ENCODE assay signal across 30 cellular contexts in the genomic region with DNA sequence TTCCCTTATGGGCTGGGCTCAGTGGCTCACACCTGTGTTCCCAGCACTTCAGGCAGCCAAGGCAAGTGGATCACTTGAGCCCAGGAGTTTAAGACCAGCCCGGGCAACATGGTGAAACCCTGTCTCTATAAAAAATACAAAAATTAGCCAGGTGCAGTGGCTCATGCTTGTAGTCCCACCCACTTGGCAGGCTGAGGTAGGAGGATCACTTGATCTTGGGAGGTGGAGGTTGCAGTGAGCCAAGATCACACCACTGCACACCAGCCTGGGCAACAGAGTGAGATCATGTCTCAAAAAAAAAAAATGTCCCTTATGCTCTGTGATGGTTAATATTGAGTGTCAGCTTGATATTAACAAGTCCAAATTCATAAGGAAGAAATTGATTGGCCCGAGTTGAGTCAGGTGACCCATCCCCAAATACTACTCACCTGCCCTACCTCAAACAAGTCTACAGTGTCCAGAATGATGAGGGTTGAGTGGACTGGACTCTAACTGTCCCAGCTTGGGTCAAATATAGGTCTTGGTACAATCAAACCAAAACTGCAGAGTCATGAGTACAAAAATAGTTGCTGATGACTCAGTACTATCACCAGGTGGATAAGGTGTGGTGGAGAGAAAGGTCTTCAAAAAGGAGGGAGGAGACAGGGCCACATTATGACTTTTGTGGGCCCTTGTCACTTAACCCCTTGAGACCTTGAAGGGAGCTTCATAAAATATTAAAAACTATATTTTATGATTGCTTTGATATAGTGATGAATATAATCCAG.
A peak's percentile ranks its signal among the peaks of the same experiment; 100 is the strongest.
DNase-seq lines count a peak whose midpoint lies in the region; ATAC-seq and TF ChIP-seq lines count a peak whose summit lies in the region.
"Had no signal": no experiment of that assay in that cellular context is flagged by ENCODE, and none has a peak within 500 bp of the region (broad histone marks: within the 10 kb centered on the region; RNA-seq: fewer than 3 reads in every experiment).

No MANE protein-coding gene starts in this region.

- no peak for DNase-seq in T-helper 2 cell treated with Interferon-gamma antibody and Interleukin-4, amounts not matched to agents 5 μg/mL and 100 μg/mL, for 36 hours (ENCODE audit: low spot score)
- no peak for DNase-seq in T-helper 2 cell
- peak; percentile 81 for DNase-seq in RPMI8226
- DNase-seq in WTC11 (ENCODE audit: low spot score) = no peak
- DNase-seq in T-helper 9 cell = no peak
- no peak for DNase-seq in stimulated activated CD4-positive, alpha-beta T cell treated with anti-CD3 and anti-CD28 coated beads, Interleukin-2, amount 100 ng/mL, for 48 hours
- DNase-seq: 8988T; activated B cell treated with CpG ODN at 0.5 μM for 24 hours; activated CD4-positive, alpha-beta T cell treated with anti-CD3 and anti-CD28 coated beads, Interleukin-2, amount 50 U/mL, for 1 hour; activated effector memory CD4-positive, alpha-beta T cell treated with Interleukin-2 at 50 U/mL for 16 hours; activated T-cell treated with anti-CD3 and anti-CD28 coated beads, Interleukin-2, amount 50 U/mL, for 1 hour; amygdala; brain microvascular endothelial cell; C1 segment of cervical spinal cord; Caco-2; DMS79; HCEC 1CT; hippocampal formation; Kasumi-1; left colon; NCI-H446 treated with DMSO at 0.1 percent for 48 hours; stimulated activated CD4-positive, alpha-beta T cell treated with anti-CD3 and anti-CD28 coated beads, Interleukin-15, amount 100 ng/mL, for 24 hours; stimulated activated naive B cell treated with anti-CD40 and anti-IgM and Interleukin-4, amounts not matched to agents 10 μg/mL and 1 μg/mL and 100 μg/mL, for 72 hours; substantia nigra had no signal

- no peak overlapping the region for H3K4me3 Mint-ChIP-seq in T-helper 2 cell treated with Interferon-gamma antibody and Interleukin-4, amounts not matched to agents 5 μg/mL and 100 μg/mL, for 36 hours
- no peak overlapping the region for H3K4me3 Mint-ChIP-seq in stimulated activated memory B cell treated with anti-CD40 and anti-IgM and Interleukin-4, amounts not matched to agents 10 μg/mL and 1 μg/mL and 100 μg/mL, for 72 hours
- no peak overlapping the region for H3K4me3 Mint-ChIP-seq in WTC11
- H3K4me3 Mint-ChIP-seq: activated B cell treated with CpG ODN at 0.5 μM for 24 hours; memory B cell; stimulated activated naive B cell treated with anti-CD40 and anti-IgM and Interleukin-4, amounts not matched to agents 10 μg/mL and 1 μg/mL and 100 μg/mL, for 72 hours; type B pancreatic cell had no signal

- CTCF ChIA-PET in WTC11 (lab: Charles Lee) = no interaction called here

- H3K4me1 Mint-ChIP-seq in T-helper 2 cell treated with Interferon-gamma antibody and Interleukin-4, amounts not matched to agents 5 μg/mL and 100 μg/mL, for 36 hours (ENCODE audit: low read depth) = no peaks in the 10 kb centered on the region
- H3K4me1 Mint-ChIP-seq in stimulated activated memory B cell treated with anti-CD40 and anti-IgM and Interleukin-4, amounts not matched to agents 10 μg/mL and 1 μg/mL and 100 μg/mL, for 72 hours = no peaks in the 10 kb centered on the region
- H3K4me1 Mint-ChIP-seq in WTC11 = 0 out of 2 replicates have a peak, but pooled peaks cover 4% of the 10 kb centered on the region
- H3K4me1 Mint-ChIP-seq: activated B cell treated with CpG ODN at 0.5 μM for 24 hours; memory B cell; stimulated activated naive B cell treated with anti-CD40 and anti-IgM and Interleukin-4, amounts not matched to agents 10 μg/mL and 1 μg/mL and 100 μg/mL, for 72 hours had no signal

- POLR2A ChIA-PET in WTC11 (lab: Charles Lee) = no interaction called here

- H3K27ac Mint-ChIP-seq in T-helper 2 cell treated with Interferon-gamma antibody and Interleukin-4, amounts not matched to agents 5 μg/mL and 100 μg/mL, for 36 hours = peak overlapping the region; percentile 27
- H3K27ac Mint-ChIP-seq in stimulated activated memory B cell treated with anti-CD40 and anti-IgM and Interleukin-4, amounts not matched to agents 10 μg/mL and 1 μg/mL and 100 μg/mL, for 72 hours = no peak overlapping the region
- H3K27ac Mint-ChIP-seq in WTC11 = no peak overlapping the region
- H3K27ac Mint-ChIP-seq: activated B cell treated with CpG ODN at 0.5 μM for 24 hours; activated naive CD4-positive, alpha-beta T cell treated with anti-CD3 and anti-CD28 coated beads, Interleukin-2, amount 50 U/mL, for 72 hours; memory B cell; stimulated activated naive B cell treated with anti-CD40 and anti-IgM and Interleukin-4, amounts not matched to agents 10 μg/mL and 1 μg/mL and 100 μg/mL, for 72 hours; type B pancreatic cell had no signal

- ATAC-seq in HG02884 (IDR thresholded peaks at IDR 0.05; ENCODE audit: unreplicated experiment) = peak; percentile 64
- no peak for ATAC-seq in stimulated activated memory B cell treated with anti-CD40 and anti-IgM and Interleukin-4, amounts not matched to agents 10 μg/mL and 1 μg/mL and 100 μg/mL, for 72 hours
- ATAC-seq in WTC11 = no peak
- ATAC-seq: activated naive CD4-positive, alpha-beta T cell treated with anti-CD3 and anti-CD28 coated beads, Interleukin-2, amount 50 U/mL, for 72 hours; gastroesophageal sphincter; left colon; stimulated activated naive B cell treated with anti-CD40 and anti-IgM and Interleukin-4, amounts not matched to agents 10 μg/mL and 1 μg/mL and 100 μg/mL, for 72 hours had no signal

- no peaks in the 10 kb centered on the region for H3K36me3 Mint-ChIP-seq in T-helper 2 cell treated with Interferon-gamma antibody and Interleukin-4, amounts not matched to agents 5 μg/mL and 100 μg/mL, for 36 hours (ENCODE audit: low read depth)
- H3K36me3 Mint-ChIP-seq in stimulated activated memory B cell treated with anti-CD40 and anti-IgM and Interleukin-4, amounts not matched to agents 10 μg/mL and 1 μg/mL and 100 μg/mL, for 72 hours = no peaks in the 10 kb centered on the region
- peaks cover 13% of the 10 kb centered on the region; the same call in 1 of the 2 replicates for H3K36me3 Mint-ChIP-seq in WTC11
- H3K36me3 Mint-ChIP-seq: activated naive CD4-positive, alpha-beta T cell treated with anti-CD3 and anti-CD28 coated beads, Interleukin-2, amount 50 U/mL, for 72 hours; memory B cell; stimulated activated naive B cell treated with anti-CD40 and anti-IgM and Interleukin-4, amounts not matched to agents 10 μg/mL and 1 μg/mL and 100 μg/mL, for 72 hours; type B pancreatic cell had no signal

- no peak for TF ChIP-seq CTCF in WTC11 (IDR thresholded peaks at IDR 0.05)

- H3K27me3 Mint-ChIP-seq in T-helper 2 cell treated with Interferon-gamma antibody and Interleukin-4, amounts not matched to agents 5 μg/mL and 100 μg/mL, for 36 hours (ENCODE audit: low read depth) = peaks cover 3% of the 10 kb centered on the region
- H3K27me3 Mint-ChIP-seq in stimulated activated memory B cell treated with anti-CD40 and anti-IgM and Interleukin-4, amounts not matched to agents 10 μg/mL and 1 μg/mL and 100 μg/mL, for 72 hours = no peaks in the 10 kb centered on the region
- H3K27me3 Mint-ChIP-seq in WTC11 (ENCODE audit: low read depth) = no peaks in the 10 kb centered on the region
- H3K27me3 Mint-ChIP-seq: type B pancreatic cell had no signal

- peaks cover 6% of the 10 kb centered on the region for H3K9me3 Mint-ChIP-seq in T-helper 2 cell treated with Interferon-gamma antibody and Interleukin-4, amounts not matched to agents 5 μg/mL and 100 μg/mL, for 36 hours
- peaks cover 7% of the 10 kb centered on the region for H3K9me3 Mint-ChIP-seq in stimulated activated memory B cell treated with anti-CD40 and anti-IgM and Interleukin-4, amounts not matched to agents 10 μg/mL and 1 μg/mL and 100 μg/mL, for 72 hours
- H3K9me3 Mint-ChIP-seq in WTC11 = peaks cover 41% of the 10 kb centered on the region

TF ChIP-seq in WTC11, 78 proteins besides CTCF, POLR2A, EP300 and RAD21 (continues in another document):
- TF ChIP-seq, protein P1, sequence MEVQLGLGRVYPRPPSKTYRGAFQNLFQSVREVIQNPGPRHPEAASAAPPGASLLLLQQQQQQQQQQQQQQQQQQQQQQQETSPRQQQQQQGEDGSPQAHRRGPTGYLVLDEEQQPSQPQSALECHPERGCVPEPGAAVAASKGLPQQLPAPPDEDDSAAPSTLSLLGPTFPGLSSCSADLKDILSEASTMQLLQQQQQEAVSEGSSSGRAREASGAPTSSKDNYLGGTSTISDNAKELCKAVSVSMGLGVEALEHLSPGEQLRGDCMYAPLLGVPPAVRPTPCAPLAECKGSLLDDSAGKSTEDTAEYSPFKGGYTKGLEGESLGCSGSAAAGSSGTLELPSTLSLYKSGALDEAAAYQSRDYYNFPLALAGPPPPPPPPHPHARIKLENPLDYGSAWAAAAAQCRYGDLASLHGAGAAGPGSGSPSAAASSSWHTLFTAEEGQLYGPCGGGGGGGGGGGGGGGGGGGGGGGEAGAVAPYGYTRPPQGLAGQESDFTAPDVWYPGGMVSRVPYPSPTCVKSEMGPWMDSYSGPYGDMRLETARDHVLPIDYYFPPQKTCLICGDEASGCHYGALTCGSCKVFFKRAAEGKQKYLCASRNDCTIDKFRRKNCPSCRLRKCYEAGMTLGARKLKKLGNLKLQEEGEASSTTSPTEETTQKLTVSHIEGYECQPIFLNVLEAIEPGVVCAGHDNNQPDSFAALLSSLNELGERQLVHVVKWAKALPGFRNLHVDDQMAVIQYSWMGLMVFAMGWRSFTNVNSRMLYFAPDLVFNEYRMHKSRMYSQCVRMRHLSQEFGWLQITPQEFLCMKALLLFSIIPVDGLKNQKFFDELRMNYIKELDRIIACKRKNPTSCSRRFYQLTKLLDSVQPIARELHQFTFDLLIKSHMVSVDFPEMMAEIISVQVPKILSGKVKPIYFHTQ (CRISPR knock-in tag; IDR thresholded peaks at IDR 0.05) = no peak
- TF ChIP-seq NR2C2 (CRISPR knock-in tag; IDR thresholded peaks at IDR 0.05) (no peak), NR1H2 (CRISPR knock-in tag; IDR thresholded peaks at IDR 0.05) (no peak), ZNF396 (CRISPR knock-in tag; IDR thresholded peaks at IDR 0.05; ENCODE audit: borderline replicate concordance) (no peak), ESRRA (CRISPR knock-in tag; IDR thresholded peaks at IDR 0.05; ENCODE audit: borderline replicate concordance) (no peak), TCF7 (CRISPR knock-in tag; IDR thresholded peaks at IDR 0.05; ENCODE audit: low read depth) (no peak), TEAD4 (CRISPR knock-in tag; IDR thresholded peaks at IDR 0.05) (no peak), TP53 (CRISPR knock-in tag; IDR thresholded peaks at IDR 0.05) (no peak), GABPB1 (CRISPR knock-in tag; IDR thresholded peaks at IDR 0.05) (no peak)
- TF ChIP-seq, protein P2, sequence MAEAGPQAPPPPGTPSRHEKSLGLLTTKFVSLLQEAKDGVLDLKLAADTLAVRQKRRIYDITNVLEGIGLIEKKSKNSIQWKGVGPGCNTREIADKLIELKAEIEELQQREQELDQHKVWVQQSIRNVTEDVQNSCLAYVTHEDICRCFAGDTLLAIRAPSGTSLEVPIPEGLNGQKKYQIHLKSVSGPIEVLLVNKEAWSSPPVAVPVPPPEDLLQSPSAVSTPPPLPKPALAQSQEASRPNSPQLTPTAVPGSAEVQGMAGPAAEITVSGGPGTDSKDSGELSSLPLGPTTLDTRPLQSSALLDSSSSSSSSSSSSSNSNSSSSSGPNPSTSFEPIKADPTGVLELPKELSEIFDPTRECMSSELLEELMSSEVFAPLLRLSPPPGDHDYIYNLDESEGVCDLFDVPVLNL (CRISPR knock-in tag; IDR thresholded peaks at IDR 0.05; ENCODE audit: borderline replicate concordance, low read depth) = no peak
